In genomic region chr20:21571841-21572690, GRCh38 we compare ENCODE assay signal across 8 cellular contexts. TPM values are rescaled to one million over a fixed set of nuclear protein-coding genes. Genes with fewer than 3 reads are reported as not detected.
A peak's percentile ranks its signal among the peaks of the same experiment; 100 is the strongest.
DNase-seq lines count a peak whose midpoint lies in the region; ATAC-seq, FAIRE-seq and TF ChIP-seq lines count a peak whose summit lies in the region.

No MANE protein-coding gene starts in this region.

- no peaks in the 10 kb centered on the region for H3K79me1 ChIP-seq in mesendoderm (ENCODE audit: low read length)

- H3K56ac ChIP-seq in mesendoderm (ENCODE audit: low read length): no peak overlapping the region

- H2AK5ac ChIP-seq in mesendoderm (ENCODE audit: low read length): no peak overlapping the region

- H2BK15ac ChIP-seq in mesendoderm (replicated peaks; ENCODE audit: low read depth): no peak overlapping the region

- H3K4me1 ChIP-seq in cardiac muscle cell (ENCODE audit: low read depth): no peaks in the 10 kb centered on the region
- H3K4me1 ChIP-seq in mesendoderm (ENCODE audit: control insufficient read depth, low read depth, low read length): no peaks in the 10 kb centered on the region

- ATAC-seq in Right ventricle myocardium inferior (no peak), GM18519 (IDR thresholded peaks at IDR 0.05; ENCODE audit: low FRiP score, unreplicated experiment) (no peak)

- no peak overlapping the region for H3K27ac ChIP-seq in cardiac muscle cell
- no peak overlapping the region for H3K27ac ChIP-seq in mesendoderm (ENCODE audit: low read depth, low read length)

- no peak overlapping the region for H2BK5ac ChIP-seq in mesendoderm (ENCODE audit: low read length)

- no peaks in the 10 kb centered on the region for H3K36me3 ChIP-seq in cardiac muscle cell
- no peaks in the 10 kb centered on the region for H3K36me3 ChIP-seq in bronchial epithelial cell (ENCODE audit: control insufficient read depth, insufficient read depth, low read length)
- no peaks in the 10 kb centered on the region for H3K36me3 ChIP-seq in mesendoderm (ENCODE audit: control insufficient read depth, insufficient read depth, low read length)

- WGBS in mesendoderm (ENCODE audit: extremely low coverage, insufficient coverage, low lambda C conversion rate): no CpG with 5 or more reads among the region's 15 CpGs

- H3K79me2 ChIP-seq in mesendoderm (ENCODE audit: control insufficient read depth, insufficient read depth, low read length): no peaks in the 10 kb centered on the region

- no peak overlapping the region for H3K4ac ChIP-seq in mesendoderm (ENCODE audit: low read depth, low read length)

- no peak overlapping the region for H3K4me3 ChIP-seq in cardiac muscle cell
- H3K4me3 ChIP-seq in bronchial epithelial cell (ENCODE audit: low read depth, low read length): no peak overlapping the region
- H3K4me3 ChIP-seq in mesendoderm (ENCODE audit: low read length): no peak overlapping the region

- no peak overlapping the region for H3K9ac ChIP-seq in mesendoderm (ENCODE audit: low read length)

- H4K8ac ChIP-seq in mesendoderm (ENCODE audit: low read depth, low read length): no peak overlapping the region

- H3K27me3 ChIP-seq in cardiac muscle cell (peaks cover 71% of the 10 kb centered on the region), bronchial epithelial cell (ENCODE audit: control insufficient read depth, insufficient read depth, low read length) (no peaks in the 10 kb centered on the region), mesendoderm (ENCODE audit: insufficient read depth, low read length, poor library complexity) (no peaks in the 10 kb centered on the region)

- no peaks in the 10 kb centered on the region for H3K9me3 ChIP-seq in cardiac muscle cell (ENCODE audit: low read depth)

- no peak overlapping the region for H3K4me2 ChIP-seq in mesendoderm (ENCODE audit: low read length)

- no peak overlapping the region for H3K18ac ChIP-seq in mesendoderm (ENCODE audit: low read length)

- DNase-seq in cardiac muscle cell (ENCODE audit: low read depth in 1 of 2, low spot score in 1 of 2) (peak; percentile 6 to 39), Right ventricle myocardium inferior (ENCODE audit: missing footprints) (no peak), NCI-H1417 (lab: John Stamatoyannopoulos, UW) (peak in 2 of 3 experiments; percentile 39 to 71), bronchial epithelial cell (ENCODE audit: low read depth) (peak; percentile 18), mesendoderm (peak; percentile 20), cortex of kidney (lab: John Stamatoyannopoulos, UW) (no peak)
- DNase-seq in stimulated activated CD4-positive, alpha-beta T cell treated with anti-CD3 and anti-CD28 coated beads, Interleukin-12 subunit alpha, Interleukin-12 subunit beta, amount 100 ng/mL, for 4 hours: no peak

- intact Hi-C loops in Right ventricle myocardium inferior (cut with DNase I): loop anchor here (5.0 to 10.0 kb wide), 3 partner anchors 335 to 735 kb away; no protein-coding TSS in a partner anchor

- no peak overlapping the region for H4K5ac ChIP-seq in mesendoderm (ENCODE audit: low read length)

- H2BK120ac ChIP-seq in mesendoderm (ENCODE audit: low read depth, low read length): no peak overlapping the region

- H3K23ac ChIP-seq in mesendoderm (ENCODE audit: low read length): no peak overlapping the region

- TF ChIP-seq CTCF in cardiac muscle cell (IDR thresholded peaks at IDR 0.05; ENCODE audit: low read depth, low read length): peak; percentile 85
- peak; percentile 63 for TF ChIP-seq CTCF in bronchial epithelial cell (IDR thresholded peaks at IDR 0.05; ENCODE audit: insufficient read depth, low read length, severe bottlenecking)

- no peak for FAIRE-seq in bronchial epithelial cell (lab: Jason Lieb, UNC)

RNA-seq across cellular contexts. Expression of gene NKX2-2, which starts 58.2 kb away (rescaled TPM):
- total RNA-seq in cardiac muscle cell (not detected in 2 replicates), Right ventricle myocardium inferior (not detected), bronchial epithelial cell (not detected in 2 replicates)
- polyA plus RNA-seq in cardiac muscle cell: not detected in 2 replicates
- polyA plus RNA-seq in mesendoderm (2013, experiment 1 of 2): 0.03 TPM
- polyA plus RNA-seq in mesendoderm (2013, experiment 2 of 2): 0.03 TPM

Comparison
In these comparisons a context has a peak if more than half of its experiments do, and no peak if none do; other contexts are left out.
1. DNase-seq: peak in cardiac muscle cell (2 of 2), NCI-H1417 (2 of 3), bronchial epithelial cell (single experiment) and mesendoderm (single experiment); none in Right ventricle myocardium inferior (single experiment), cortex of kidney (single experiment) and stimulated activated CD4-positive, alpha-beta T cell treated with anti-CD3 and anti-CD28 coated beads, Interleukin-12 subunit alpha, Interleukin-12 subunit beta, amount 100 ng/mL, for 4 hours (single experiment).